ENCODE assay signal across 1 cellular context in genomic region chr19:12806242-12807131, GRCh38.
TF ChIP-seq lines count a peak whose summit lies in the region.

RNASEH2A (plus strand) TSS chr19:12806584; CDS start chr19:12806674, 90 bp downstream.

TF ChIP-seq in K562, 482 proteins besides CTCF, POLR2A, EP300 and RAD21 (continued from another document and continues in another):
- TF ChIP-seq MTA1 (IDR thresholded peaks at IDR 0.05; ENCODE audit: borderline replicate concordance) (peak; percentile 86), ZNF444 (CRISPR knock-in tag; IDR thresholded peaks at IDR 0.05) (no peak), JUND (IDR thresholded peaks at IDR 0.05; ENCODE audit: borderline replicate concordance, low read depth, low read length) (no peak; the same call in none of the 2 replicates), JUND (tag; IDR thresholded peaks at IDR 0.05; ENCODE audit: borderline replicate concordance, low read depth, low read length) (no peak; the same call in 2 of the 3 replicates), SMARCC2 (IDR thresholded peaks at IDR 0.05; ENCODE audit: low read depth) (no peak), ZFP91 (CRISPR knock-in tag; IDR thresholded peaks at IDR 0.05) (no peak), HDGF (IDR thresholded peaks at IDR 0.05) (no peak), CBFA2T2 (conservative IDR thresholded peaks at IDR 0.05) (no peak), EZH2 (IDR thresholded peaks at IDR 0.05; ENCODE audit: borderline replicate concordance, low read depth, low read length) (no peak), RBM34 (IDR thresholded peaks at IDR 0.05; ENCODE audit: borderline replicate concordance, insufficient read depth, low read length) (no peak), EP400 (IDR thresholded peaks at IDR 0.05) (peak; percentile 80), FIP1L1 (IDR thresholded peaks at IDR 0.05; ENCODE audit: low read depth, low read length, poor library complexity, severe bottlenecking) (no peak), ZBTB49 (CRISPR knock-in tag; IDR thresholded peaks at IDR 0.05; ENCODE audit: borderline replicate concordance) (no peak), ZNF695 (CRISPR knock-in tag; IDR thresholded peaks at IDR 0.05) (no peak), BRCA1 (IDR thresholded peaks at IDR 0.05) (no peak), BRCA1 (CRISPR knock-in tag; IDR thresholded peaks at IDR 0.05) (no peak), SMARCE1 (IDR thresholded peaks at IDR 0.05) (no peak), ARID2 (IDR thresholded peaks at IDR 0.05) (no peak), PATZ1 (CRISPR knock-in tag; IDR thresholded peaks at IDR 0.05; ENCODE audit: borderline replicate concordance) (no peak), ILF3 (IDR thresholded peaks at IDR 0.05; ENCODE audit: borderline replicate concordance) (no peak), FOXJ2 (tag; IDR thresholded peaks at IDR 0.05) (no peak), ZKSCAN8 (CRISPR knock-in tag; IDR thresholded peaks at IDR 0.05) (no peak), POLR2AphosphoS5 (IDR thresholded peaks at IDR 0.05; ENCODE audit: control insufficient read depth, insufficient read depth, low read depth, low read length) (peak; percentile 72; the same call in 1 of the 2 replicates), BHLHE40 (IDR thresholded peaks at IDR 0.05; ENCODE audit: low read length) (peak; percentile 32; the same call in 1 of the 2 replicates), TRIM25 (IDR thresholded peaks at IDR 0.05; ENCODE audit: borderline replicate concordance) (no peak), ATF2 (CRISPR knock-in tag; IDR thresholded peaks at IDR 0.05) (no peak), MECOM (CRISPR knock-in tag; IDR thresholded peaks at IDR 0.05) (no peak), ARID1B (IDR thresholded peaks at IDR 0.05) (no peak), HDAC1 (IDR thresholded peaks at IDR 0.05) (peak in 1 of 2 experiments; percentile 98; a peak in 2 of 4 replicates), ZNF384 (IDR thresholded peaks at IDR 0.05; ENCODE audit: low read depth, low read length) (no peak), ARNT (IDR thresholded peaks at IDR 0.05) (no peak), ZNF639 (CRISPR knock-in tag; conservative IDR thresholded peaks at IDR 0.05 in 1 of 2, IDR thresholded peaks at IDR 0.05 in 1 of 2) (peak in 1 of 2 experiments; percentile 31; a peak in 1 of 4 replicates), ZNF143 (CRISPR knock-in tag; IDR thresholded peaks at IDR 0.05) (peak; percentile 98), MCM3 (IDR thresholded peaks at IDR 0.05) (no peak), KAT8 (IDR thresholded peaks at IDR 0.05; ENCODE audit: low read depth) (no peak), ZNF79 (CRISPR knock-in tag; IDR thresholded peaks at IDR 0.05; ENCODE audit: low read depth) (no peak), ZSCAN32 (CRISPR knock-in tag; IDR thresholded peaks at IDR 0.05) (no peak), CBX2 (IDR thresholded peaks at IDR 0.05; ENCODE audit: insufficient read depth, low read length, poor library complexity, severe bottlenecking) (no peak), SIX5 (IDR thresholded peaks at IDR 0.05; ENCODE audit: borderline replicate concordance in 1 of 2, insufficient read depth in 1 of 2, low read depth in 1 of 2, low read length in 2 of 2) (peak; percentile 92 to 96), HNRNPLL (IDR thresholded peaks at IDR 0.05; ENCODE audit: low read depth, low read length, poor library complexity, severe bottlenecking) (peak; percentile 97), ZBTB33 (CRISPR knock-in tag; IDR thresholded peaks at IDR 0.05) (no peak; the same call in 1 of the 2 replicates), RB1 (IDR thresholded peaks at IDR 0.05; ENCODE audit: low read depth) (peak; percentile 90), ZNF175 (CRISPR knock-in tag; IDR thresholded peaks at IDR 0.05; ENCODE audit: low read depth) (no peak), ZBED1 (IDR thresholded peaks at IDR 0.05) (no peak), NKRF (IDR thresholded peaks at IDR 0.05; ENCODE audit: borderline replicate concordance) (peak; percentile 94), SETDB1 (IDR thresholded peaks at IDR 0.05; ENCODE audit: low read length) (no peak), FOXA1 (IDR thresholded peaks at IDR 0.05; ENCODE audit: borderline replicate concordance) (no peak), SIN3B (IDR thresholded peaks at IDR 0.05; ENCODE audit: low read depth) (peak; percentile 84), ZNF263 (CRISPR knock-in tag; IDR thresholded peaks at IDR 0.05; ENCODE audit: borderline replicate concordance) (no peak; the same call in 1 of the 2 replicates), CBFA2T3 (IDR thresholded peaks at IDR 0.05) (no peak; the same call in 1 of the 2 replicates), DNMT1 (IDR thresholded peaks at IDR 0.05) (no peak), PML (IDR thresholded peaks at IDR 0.05; ENCODE audit: low read length) (peak; percentile 50; the same call in 1 of the 2 replicates), STAT5B (CRISPR knock-in tag; IDR thresholded peaks at IDR 0.05) (no peak), ARID3A (IDR thresholded peaks at IDR 0.05; ENCODE audit: borderline replicate concordance, low read depth, low read length) (no peak)
